ENCODE assay signal across 19 cellular contexts in the genomic region with DNA sequence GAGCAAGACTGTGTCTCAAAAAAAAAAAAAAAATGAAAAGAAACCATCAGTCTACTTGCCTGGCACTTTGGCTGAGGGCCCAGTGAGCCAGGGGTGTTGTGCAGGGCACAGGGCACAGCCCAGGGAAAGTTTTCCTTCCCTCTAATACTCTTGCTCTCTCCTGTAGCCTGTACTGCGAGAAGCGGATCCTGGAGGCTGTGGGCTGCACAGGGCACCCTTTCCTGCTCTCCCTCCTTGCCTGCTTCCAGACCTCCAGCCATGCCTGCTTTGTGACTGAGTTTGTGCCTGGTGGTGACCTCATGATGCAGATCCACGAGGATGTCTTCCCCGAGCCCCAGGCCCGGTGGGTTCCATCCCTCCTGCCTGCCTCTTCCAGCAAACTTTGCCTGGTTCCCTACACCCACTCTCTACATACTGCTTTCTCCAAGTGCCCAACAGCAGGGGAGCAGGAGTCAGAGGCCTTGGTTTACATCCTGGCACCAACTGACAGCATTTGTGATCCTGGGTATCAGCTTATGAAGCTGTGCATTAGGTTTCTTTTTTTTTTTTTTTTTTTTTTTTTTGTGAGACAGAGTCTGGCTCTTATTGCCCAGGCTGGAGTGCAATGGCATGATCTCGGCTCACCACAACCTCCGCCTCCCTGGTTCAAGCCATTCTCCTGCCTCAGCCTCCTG. TPM values are rescaled to one million over a fixed set of nuclear protein-coding genes. Genes with fewer than 3 reads are reported as not detected.
A peak's percentile ranks its signal among the peaks of the same experiment; 100 is the strongest.
DNase-seq lines count a peak whose midpoint lies in the region; ATAC-seq and TF ChIP-seq lines count a peak whose summit lies in the region.
"Had no signal": no experiment of that assay in that cellular context is flagged by ENCODE, and none has a peak within 500 bp of the region (broad histone marks: within the 10 kb centered on the region; RNA-seq: fewer than 3 reads in every experiment).

No MANE protein-coding gene starts in this region.

- no peak overlapping the region for H2BK12ac ChIP-seq in neuronal stem cell (ENCODE audit: low read length)

- no peaks in the 10 kb centered on the region for H3K9me3 ChIP-seq in neuronal stem cell (replicated peaks in 1 of 2; ENCODE audit: control insufficient read depth in 2 of 2, insufficient read depth in 1 of 2, low read depth in 1 of 2, low read length in 2 of 2)
- H3K9me3 ChIP-seq: A549, Caco-2 had no signal

- peak overlapping the region; percentile 19 for H4K8ac ChIP-seq in neuronal stem cell (ENCODE audit: low read depth, low read length)

- H3K14ac ChIP-seq in neuronal stem cell (ENCODE audit: low read length): no peak overlapping the region

- no peak overlapping the region for H3K18ac ChIP-seq in neuronal stem cell (ENCODE audit: low read length)

- H2AFZ ChIP-seq in neuronal stem cell (ENCODE audit: low read length): no peak overlapping the region
- H2AFZ ChIP-seq: PC-9 had no signal

- H3K23ac ChIP-seq in neuronal stem cell (ENCODE audit: low read depth, low read length, poor library complexity): peak overlapping the region; percentile 11

- ATAC-seq in left ventricle myocardium superior (no peak), HG03108 (IDR thresholded peaks at IDR 0.05; ENCODE audit: unreplicated experiment) (no peak)
- ATAC-seq: HCT116 had no signal

- no peak overlapping the region for H2BK120ac ChIP-seq in neuronal stem cell (ENCODE audit: low read depth, low read length)

- WGBS in neuronal stem cell (ENCODE audit: extremely low coverage in 2 of 2, insufficient read length in 2 of 2, insufficient replicate concordance in 1 of 2), 2 donors: no CpG with 5 or more reads among the region's 7 CpGs

- no peak for TF ChIP-seq CTCF in RWPE1 (conservative IDR thresholded peaks at IDR 0.05; ENCODE audit: low read depth)

- H3K79me1 ChIP-seq in neuronal stem cell (ENCODE audit: low read depth, low read length): no peaks in the 10 kb centered on the region

- H3K27me3 ChIP-seq in neuronal stem cell (ENCODE audit: control insufficient read depth in 3 of 3, insufficient read depth in 3 of 3, low read depth in 1 of 3, low read length in 3 of 3): no peaks in the 10 kb centered on the region

- H3K27ac ChIP-seq in RWPE1: peak overlapping the region; percentile 50
- no peak overlapping the region for H3K27ac ChIP-seq in neuronal stem cell (replicated peaks; ENCODE audit: low read length)
- H3K27ac ChIP-seq: A549, C4-2B, PC-9 had no signal

- no peak overlapping the region for H2AK5ac ChIP-seq in neuronal stem cell (ENCODE audit: low read depth, low read length)

- no peak overlapping the region for H2BK15ac ChIP-seq in neuronal stem cell (ENCODE audit: low read length)

- no peak overlapping the region for H2BK5ac ChIP-seq in neuronal stem cell (ENCODE audit: low read length)

- no peak overlapping the region for H3K4ac ChIP-seq in neuronal stem cell (ENCODE audit: low read length)

- POLR2A ChIA-PET in RWPE1 (lab: Yijun Ruan, JAX; ENCODE audit: low non-redundant PET): no interaction called here

- H3K4me3 ChIP-seq in neuronal stem cell (ENCODE audit: low read length in 2 of 2): no peak overlapping the region
- H3K4me3 ChIP-seq: A549, PC-9 had no signal

- H3K4me1 ChIP-seq in neuronal stem cell (ENCODE audit: control insufficient read depth in 2 of 2, insufficient read depth in 1 of 2, low read depth in 1 of 2, low read length in 2 of 2): no peaks in the 10 kb centered on the region
- H3K4me1 ChIP-seq: A549 had no signal

- peak overlapping the region; percentile 71 for H3K9ac ChIP-seq in neuronal stem cell (ENCODE audit: low read depth, low read length, poor library complexity)

- H3K36me3 ChIP-seq in neuronal stem cell (replicated peaks in 1 of 2; ENCODE audit: control insufficient read depth in 2 of 2, insufficient read depth in 2 of 2, low read length in 2 of 2): peaks cover 17 to 75% of the 10 kb centered on the region in 2 donors

- CTCF ChIA-PET in RWPE1 (lab: Yijun Ruan, JAX): interaction anchor here (0.6 to 0.7 kb wide), 3 partner anchors 11 to 101 kb away, joined by 3 to 5 read pairs (median 4); no protein-coding TSS in a partner anchor

- DNase-seq in left ventricle myocardium superior (peak; percentile 20), cardiac septum (ENCODE audit: low spot score) (no peak), RWPE1 (ENCODE audit: low spot score) (no peak), neuronal stem cell (ENCODE audit: low spot score) (no peak), erythroblast (lab: John Stamatoyannopoulos, UW) (no peak), NCI-H2227 (lab: John Stamatoyannopoulos, UW; ENCODE audit: unreplicated experiment) (no peak)
- DNase-seq: Caco-2, DMS53, KG1, NCI-H1092, NCI-H1694 treated with DMSO at 0.1 percent for 48 hours, NCI-H446 treated with DMSO at 0.1 percent for 48 hours, NCI-H748 treated with DMSO at 0.1 percent for 48 hours, SHP77 treated with DMSO at 0.1 percent for 48 hours had no signal

- intact Hi-C loops in left ventricle myocardium superior (cut with micrococcal nuclease): no loop called here
- intact Hi-C loops in cardiac septum (cut with DNase I): no loop called here

- TF ChIP-seq POLR2A in erythroblast (IDR thresholded peaks at IDR 0.05; ENCODE audit: low read length): no peak

- no peak overlapping the region for H4K91ac ChIP-seq in neuronal stem cell (ENCODE audit: low read depth, low read length, poor library complexity)

- H3K4me2 ChIP-seq in neuronal stem cell (ENCODE audit: insufficient read depth, low read length, poor library complexity, severe bottlenecking): no peak overlapping the region
- H3K4me2 ChIP-seq: A549, PC-9 had no signal

RNA-seq across cellular contexts. Expression of a gene that starts 7.2 kb away (rescaled TPM):
- total RNA-seq in left ventricle myocardium superior: 5.7 TPM
- total RNA-seq in cardiac septum: 7.4 TPM
- polyA plus RNA-seq in neuronal stem cell (2013, experiment 1 of 2): 27.7 TPM
- 27.9 TPM for polyA plus RNA-seq in neuronal stem cell (2013, experiment 2 of 2)

RNA-seq across cellular contexts. Expression of a gene that starts 14.4 kb away (rescaled TPM):
- total RNA-seq in left ventricle myocardium superior (5.9 TPM), cardiac septum (6.2 TPM)
- polyA plus RNA-seq in neuronal stem cell (2013, experiment 1 of 2): 10.5 TPM
- polyA plus RNA-seq in neuronal stem cell (2013, experiment 2 of 2): 10.2 TPM

RNA-seq across cellular contexts. Expression of a gene that starts 27.7 kb away (rescaled TPM):
- 201 TPM for total RNA-seq in left ventricle myocardium superior
- 212 TPM for total RNA-seq in cardiac septum
- polyA plus RNA-seq in neuronal stem cell (2013, experiment 1 of 2): 683 TPM
- polyA plus RNA-seq in neuronal stem cell (2013, experiment 2 of 2): 718 TPM

RNA-seq across cellular contexts. Expression of a gene that starts 55.0 kb away (rescaled TPM):
- 58.5 TPM for total RNA-seq in left ventricle myocardium superior
- total RNA-seq in cardiac septum: 51.8 TPM
- polyA plus RNA-seq in neuronal stem cell (2013, experiment 1 of 2): 19.6 TPM
- 19.4 TPM for polyA plus RNA-seq in neuronal stem cell (2013, experiment 2 of 2)
